10 cellular contexts compared by ENCODE assay signal in genomic region chr17:61000911-61001310, GRCh38.
DNase-seq lines count a peak whose midpoint lies in the region; ATAC-seq, FAIRE-seq and TF ChIP-seq lines count a peak whose summit lies in the region.
"Had no signal": no experiment of that assay in that cellular context is flagged by ENCODE, and none has a peak within 500 bp of the region (broad histone marks: within the 10 kb centered on the region; RNA-seq: fewer than 3 reads in every experiment).

No MANE protein-coding gene starts in this region.

- TF ChIP-seq EP300 in H1 (IDR thresholded peaks at IDR 0.05; ENCODE audit: borderline replicate concordance in 1 of 2, low read depth in 2 of 2, low read length in 2 of 2) = no peak

- no peak overlapping the region for H3K27ac Mint-ChIP-seq in osteocyte (ENCODE audit: unreplicated experiment)
- no peak overlapping the region for H3K27ac Mint-ChIP-seq in stimulated activated naive B cell treated with anti-CD40 and anti-IgM and Interleukin-4, amounts not matched to agents 10 μg/mL and 1 μg/mL and 100 μg/mL, for 72 hours
- H3K27ac Mint-ChIP-seq in T-helper 2 cell treated with Interferon-gamma antibody and Interleukin-4, amounts not matched to agents 5 μg/mL and 100 μg/mL, for 36 hours = no peak overlapping the region

- no peaks in the 10 kb centered on the region for H4K20me1 ChIP-seq in OCI-LY1 (ENCODE audit: insufficient read depth, low read length)
- no peaks in the 10 kb centered on the region for H4K20me1 ChIP-seq in H1 (replicated peaks in 1 of 2; ENCODE audit: control insufficient read depth in 1 of 2, insufficient read depth in 2 of 2, low read length in 2 of 2)

- no peaks in the 10 kb centered on the region for H3K9me3 Mint-ChIP-seq in osteocyte (ENCODE audit: unreplicated experiment)
- H3K9me3 Mint-ChIP-seq in stimulated activated naive B cell treated with anti-CD40 and anti-IgM and Interleukin-4, amounts not matched to agents 10 μg/mL and 1 μg/mL and 100 μg/mL, for 72 hours = peaks cover 0 to 2% of the 10 kb centered on the region in 2 donors
- H3K9me3 Mint-ChIP-seq in T-helper 2 cell treated with Interferon-gamma antibody and Interleukin-4, amounts not matched to agents 5 μg/mL and 100 μg/mL, for 36 hours = no peaks in the 10 kb centered on the region

- H3K23ac ChIP-seq in H1 (ENCODE audit: insufficient read length) = no peak overlapping the region

- H2BK20ac ChIP-seq in H1 (ENCODE audit: low read length) = no peak overlapping the region

- POLR2A ChIA-PET in H1 (lab: Charles Lee; ENCODE audit: partially characterized antibody) = no interaction called here

- H3K36me3 ChIP-seq in OCI-LY1 (ENCODE audit: insufficient read depth, low read length) = no peaks in the 10 kb centered on the region
- no peaks in the 10 kb centered on the region for H3K36me3 ChIP-seq in H1 (ENCODE audit: control insufficient read depth in 2 of 4, insufficient read depth in 4 of 4, low read length in 3 of 4)

- no peaks in the 10 kb centered on the region for H3F3A ChIP-seq in OCI-LY1 (ENCODE audit: insufficient read depth, low read length)

- peak; percentile 64 for FAIRE-seq in GM19239 (lab: Jason Lieb, UNC)
- peak; percentile 7 for FAIRE-seq in H1 (lab: Jason Lieb, UNC)
- FAIRE-seq: colon, GM18507 had no signal

- H2BK5ac ChIP-seq in H1 (ENCODE audit: low read depth, low read length) = no peak overlapping the region

- H2AK5ac ChIP-seq in H1 (ENCODE audit: low read depth, low read length) = no peak overlapping the region

- WGBS in H1 (ENCODE audit: extremely low coverage in 1 of 2, insufficient coverage in 1 of 2, insufficient read length in 1 of 2, insufficient replicate concordance in 2 of 2, low coverage in 1 of 2, low lambda C conversion rate in 2 of 2, missing lambda C conversion rate in 1 of 2), 2 experiments = 60% methylated on average over 2 of the region's 2 CpGs; no CpG with 5 or more reads in 1 of the 2 experiments

- TF ChIP-seq RAD21 in H1 (IDR thresholded peaks at IDR 0.05 in 1 of 2, conservative IDR thresholded peaks at IDR 0.05 in 1 of 2; ENCODE audit: low read depth in 2 of 2, low read length in 2 of 2) = peak; percentile 49 to 54

- H3K4me1 Mint-ChIP-seq in osteocyte (ENCODE audit: unreplicated experiment) = peaks cover 12% of the 10 kb centered on the region
- H3K4me1 Mint-ChIP-seq in stimulated activated naive B cell treated with anti-CD40 and anti-IgM and Interleukin-4, amounts not matched to agents 10 μg/mL and 1 μg/mL and 100 μg/mL, for 72 hours = no peaks in the 10 kb centered on the region
- H3K4me1 Mint-ChIP-seq in T-helper 2 cell treated with Interferon-gamma antibody and Interleukin-4, amounts not matched to agents 5 μg/mL and 100 μg/mL, for 36 hours (ENCODE audit: low read depth) = peaks cover 2% of the 10 kb centered on the region

- no peak overlapping the region for H3K56ac ChIP-seq in H1 (replicated peaks; ENCODE audit: insufficient read length, low read depth, low read length)

- H4K5ac ChIP-seq in H1 (ENCODE audit: insufficient read length, low read depth, low read length) = no peak overlapping the region

- no peak overlapping the region for H3K4me3 Mint-ChIP-seq in osteocyte (ENCODE audit: unreplicated experiment)
- no peak overlapping the region for H3K4me3 Mint-ChIP-seq in stimulated activated naive B cell treated with anti-CD40 and anti-IgM and Interleukin-4, amounts not matched to agents 10 μg/mL and 1 μg/mL and 100 μg/mL, for 72 hours
- H3K4me3 Mint-ChIP-seq in T-helper 2 cell treated with Interferon-gamma antibody and Interleukin-4, amounts not matched to agents 5 μg/mL and 100 μg/mL, for 36 hours = no peak overlapping the region

- no peaks in the 10 kb centered on the region for H3K23me2 ChIP-seq in H1 (ENCODE audit: low read depth, low read length)

- no peaks in the 10 kb centered on the region for H3K9me2 ChIP-seq in OCI-LY1 (ENCODE audit: low read depth, low read length)

- CTCF ChIA-PET in H1 (lab: Charles Lee; ENCODE audit: partially characterized antibody) = interaction anchor here (0.6 to 1.8 kb wide), 22 partner anchors 17 to 396 kb away, joined by 3 to 11 read pairs (median 4); no protein-coding TSS in a partner anchor

- no peak for TF ChIP-seq POLR2A in H1 (IDR thresholded peaks at IDR 0.05; ENCODE audit: control extremely low read depth in 1 of 2, low read depth in 2 of 2, low read length in 2 of 2)

- no peak overlapping the region for H4K91ac ChIP-seq in H1 (replicated peaks; ENCODE audit: insufficient read length, low read length)

- ATAC-seq in stimulated activated naive B cell treated with anti-CD40 and anti-IgM and Interleukin-4, amounts not matched to agents 10 μg/mL and 1 μg/mL and 100 μg/mL, for 72 hours (replicated peaks) = no peak
- ATAC-seq: left cardiac atrium had no signal

- H2BK12ac ChIP-seq in H1 (ENCODE audit: low read depth, low read length) = no peak overlapping the region

- H3K4me2 ChIP-seq in OCI-LY1 (ENCODE audit: low read length) (no peak overlapping the region), H1 (ENCODE audit: insufficient read depth in 1 of 2, low read depth in 2 of 2, low read length in 2 of 2) (no peak overlapping the region)

- no peak overlapping the region for H3K18ac ChIP-seq in H1 (ENCODE audit: extremely low read depth, low read length)

- no peaks in the 10 kb centered on the region for H3K79me2 ChIP-seq in OCI-LY1 (ENCODE audit: insufficient read depth, low read length)
- H3K79me2 ChIP-seq in H1 (ENCODE audit: control insufficient read depth in 1 of 2, insufficient read depth in 2 of 2, low read length in 2 of 2) = no peaks in the 10 kb centered on the region

- no peaks in the 10 kb centered on the region for H3K27me3 Mint-ChIP-seq in osteocyte (ENCODE audit: unreplicated experiment)
- peaks cover 0 to 4% of the 10 kb centered on the region in 2 donors for H3K27me3 Mint-ChIP-seq in stimulated activated naive B cell treated with anti-CD40 and anti-IgM and Interleukin-4, amounts not matched to agents 10 μg/mL and 1 μg/mL and 100 μg/mL, for 72 hours
- H3K27me3 Mint-ChIP-seq in T-helper 2 cell treated with Interferon-gamma antibody and Interleukin-4, amounts not matched to agents 5 μg/mL and 100 μg/mL, for 36 hours (ENCODE audit: low read depth) = peaks cover 6% of the 10 kb centered on the region

- H3K4me1 ChIP-seq in OCI-LY1 (ENCODE audit: insufficient read depth, low read length, severe bottlenecking) = no peaks in the 10 kb centered on the region
- 0 out of 7 replicates have a peak, but pooled peaks cover 0 to 2% (median 0%) of the 10 kb centered on the region in 4 experiments for H3K4me1 ChIP-seq in H1 (replicated peaks in 1 of 4; ENCODE audit: control insufficient read depth in 3 of 4, insufficient read depth in 4 of 4, low read length in 3 of 4)

- peaks cover 2% of the 10 kb centered on the region for H3K36me3 Mint-ChIP-seq in osteocyte (ENCODE audit: unreplicated experiment)
- H3K36me3 Mint-ChIP-seq in stimulated activated naive B cell treated with anti-CD40 and anti-IgM and Interleukin-4, amounts not matched to agents 10 μg/mL and 1 μg/mL and 100 μg/mL, for 72 hours = peaks cover 2 to 6% of the 10 kb centered on the region in 2 donors
- no peaks in the 10 kb centered on the region for H3K36me3 Mint-ChIP-seq in T-helper 2 cell treated with Interferon-gamma antibody and Interleukin-4, amounts not matched to agents 5 μg/mL and 100 μg/mL, for 36 hours (ENCODE audit: low read depth)

- H3K27ac ChIP-seq in OCI-LY1 (ENCODE audit: low read depth, low read length, poor library complexity, severe bottlenecking) (no peak overlapping the region), H1 (ENCODE audit: low read depth, low read length) (no peak overlapping the region)

- H3K4me3 ChIP-seq in OCI-LY1 (ENCODE audit: low read depth, low read length, poor library complexity, severe bottlenecking) (no peak overlapping the region), H1 (ENCODE audit: extremely low read depth in 1 of 4, insufficient read depth in 2 of 4, low read depth in 3 of 4, low read length in 4 of 4) (no peak overlapping the region)

- H3K27me3 ChIP-seq in OCI-LY1 (ENCODE audit: insufficient read depth, low read length) (no peaks in the 10 kb centered on the region), H1 (replicated peaks in 1 of 4; ENCODE audit: control insufficient read depth in 3 of 4, extremely low read depth in 1 of 4, insufficient read depth in 3 of 4, low read length in 3 of 4) (no peaks in the 10 kb centered on the region)

- H2BK120ac ChIP-seq in H1 (replicated peaks; ENCODE audit: low read depth, low read length) = no peak overlapping the region

- H3K9me3 ChIP-seq in OCI-LY1 (ENCODE audit: low read length) = no peaks in the 10 kb centered on the region
- no peaks in the 10 kb centered on the region for H3K9me3 ChIP-seq in H1 (ENCODE audit: insufficient read depth in 2 of 2, low read depth in 1 of 2, low read length in 1 of 2)

- no peak overlapping the region for H3K4ac ChIP-seq in H1 (replicated peaks; ENCODE audit: insufficient read length, low read depth, low read length)

- H3K14ac ChIP-seq in H1 (ENCODE audit: insufficient read length) = no peak overlapping the region

- H2BK15ac ChIP-seq in H1 (ENCODE audit: low read length) = no peak overlapping the region

- no peak overlapping the region for H4K8ac ChIP-seq in H1 (ENCODE audit: extremely low read depth, insufficient read depth, low read length)

- H2AFZ ChIP-seq in OCI-LY1 (ENCODE audit: low read length) = no peak overlapping the region
- no peak overlapping the region for H2AFZ ChIP-seq in H1 (ENCODE audit: low read length)

- DNase-seq in GM19239 (ENCODE audit: insufficient read length, low spot score) (no peak), H1 (ENCODE audit: low read depth in 1 of 2, low spot score in 2 of 2) (no peak), osteocyte (ENCODE audit: extremely low spot score, unreplicated experiment) (no peak), SKM-1 treated with dmso at 0.1 percent for 144 hours (lab: John Stamatoyannopoulos, UW; ENCODE audit: unreplicated experiment) (no peak)
- no peak for DNase-seq in stimulated activated naive B cell treated with anti-CD40 and anti-IgM and Interleukin-4, amounts not matched to agents 10 μg/mL and 1 μg/mL and 100 μg/mL, for 72 hours
- no peak for DNase-seq in T-helper 2 cell treated with Interferon-gamma antibody and Interleukin-4, amounts not matched to agents 5 μg/mL and 100 μg/mL, for 36 hours (ENCODE audit: low spot score)
- DNase-seq: left cardiac atrium had no signal

- peak; percentile 18; the same call in 1 of the 2 replicates for TF ChIP-seq CTCF in OCI-LY1 (IDR thresholded peaks at IDR 0.05; ENCODE audit: low read length)
- TF ChIP-seq CTCF in H1 (IDR thresholded peaks at IDR 0.05; ENCODE audit: control extremely low read depth in 1 of 3, insufficient read depth in 1 of 3, low read depth in 1 of 3, low read length in 3 of 3) = peak in 2 of 3 experiments; percentile 24 to 26; a peak in 2 of 4 replicates
- peak; percentile 47 for TF ChIP-seq CTCF in osteocyte (IDR thresholded peaks at IDR 0.05)

- H3K79me1 ChIP-seq in H1 (ENCODE audit: low read depth, low read length) = no peaks in the 10 kb centered on the region

- no peak overlapping the region for H3K9ac ChIP-seq in OCI-LY1 (ENCODE audit: low read length)
- H3K9ac ChIP-seq in H1 (replicated peaks in 1 of 4; ENCODE audit: extremely low read depth in 1 of 4, low read depth in 3 of 4, low read length in 3 of 4) = no peak overlapping the region

TF ChIP-seq in H1, 55 proteins besides CTCF, POLR2A, EP300 and RAD21 (continues in another document):
- no peak for TF ChIP-seq EZH2 (IDR thresholded peaks at IDR 0.05; ENCODE audit: low read depth, low read length, severe bottlenecking)
- TF ChIP-seq ASH2L (IDR thresholded peaks at IDR 0.05; ENCODE audit: low read length) = no peak
